1 cellular context compared by ENCODE assay signal in the genomic region with DNA sequence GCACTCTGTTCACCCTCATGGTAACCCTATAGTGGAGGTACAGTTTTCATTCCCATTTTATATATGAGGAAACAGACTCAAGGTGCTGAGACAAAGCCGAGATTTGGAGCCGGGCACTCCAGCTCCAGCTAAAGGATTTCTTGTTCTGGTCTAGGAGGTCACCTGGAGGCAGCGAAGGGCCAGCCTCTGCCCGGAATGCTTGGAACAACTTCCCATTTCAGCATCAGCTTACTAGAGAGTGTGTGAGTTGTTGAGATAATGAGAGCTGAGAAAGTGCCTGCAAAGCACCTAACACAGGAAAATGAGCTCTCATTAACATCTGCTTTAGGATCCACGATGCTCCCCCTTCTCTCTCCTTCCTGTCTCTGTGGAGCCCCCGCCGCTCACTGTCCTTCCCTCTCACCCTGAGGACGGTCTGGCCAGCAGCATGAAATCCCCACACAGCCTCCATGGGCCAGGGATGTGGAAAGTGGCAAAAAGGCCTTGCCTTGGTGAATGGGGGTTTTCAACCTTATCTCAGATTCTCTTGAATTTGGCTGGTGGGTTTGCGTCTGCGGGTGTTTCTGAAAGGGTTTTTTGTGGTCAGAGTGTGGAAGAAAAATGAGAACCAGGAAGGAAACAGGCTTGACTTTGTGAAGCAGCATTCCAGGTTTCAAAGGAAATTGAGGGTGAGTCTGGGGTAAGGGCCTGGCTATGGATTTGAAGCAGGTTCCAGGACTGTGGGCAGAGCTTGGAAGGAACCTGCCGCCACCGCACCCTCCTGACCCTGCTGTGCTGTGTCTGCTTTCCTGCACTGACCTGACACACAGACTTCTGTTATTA.
TF ChIP-seq lines count a peak whose summit lies in the region.

No MANE protein-coding gene starts in this region.

TF ChIP-seq in H1, 55 proteins besides CTCF, POLR2A, EP300 and RAD21 (continued from another document):
- TF ChIP-seq, protein P1, sequence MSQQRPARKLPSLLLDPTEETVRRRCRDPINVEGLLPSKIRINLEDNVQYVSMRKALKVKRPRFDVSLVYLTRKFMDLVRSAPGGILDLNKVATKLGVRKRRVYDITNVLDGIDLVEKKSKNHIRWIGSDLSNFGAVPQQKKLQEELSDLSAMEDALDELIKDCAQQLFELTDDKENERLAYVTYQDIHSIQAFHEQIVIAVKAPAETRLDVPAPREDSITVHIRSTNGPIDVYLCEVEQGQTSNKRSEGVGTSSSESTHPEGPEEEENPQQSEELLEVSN (IDR thresholded peaks at IDR 0.05) = no peak
- TF ChIP-seq CTBP2 (IDR thresholded peaks at IDR 0.05; ENCODE audit: borderline replicate concordance, insufficient read depth, insufficient read length, low read length) (no peak), TAF7 (optimal IDR thresholded peaks at IDR 0.05; ENCODE audit: borderline replicate concordance, low read depth, low read length) (no peak), ASH2L (IDR thresholded peaks at IDR 0.05; ENCODE audit: low read length) (no peak)
- TF ChIP-seq, protein P2, sequence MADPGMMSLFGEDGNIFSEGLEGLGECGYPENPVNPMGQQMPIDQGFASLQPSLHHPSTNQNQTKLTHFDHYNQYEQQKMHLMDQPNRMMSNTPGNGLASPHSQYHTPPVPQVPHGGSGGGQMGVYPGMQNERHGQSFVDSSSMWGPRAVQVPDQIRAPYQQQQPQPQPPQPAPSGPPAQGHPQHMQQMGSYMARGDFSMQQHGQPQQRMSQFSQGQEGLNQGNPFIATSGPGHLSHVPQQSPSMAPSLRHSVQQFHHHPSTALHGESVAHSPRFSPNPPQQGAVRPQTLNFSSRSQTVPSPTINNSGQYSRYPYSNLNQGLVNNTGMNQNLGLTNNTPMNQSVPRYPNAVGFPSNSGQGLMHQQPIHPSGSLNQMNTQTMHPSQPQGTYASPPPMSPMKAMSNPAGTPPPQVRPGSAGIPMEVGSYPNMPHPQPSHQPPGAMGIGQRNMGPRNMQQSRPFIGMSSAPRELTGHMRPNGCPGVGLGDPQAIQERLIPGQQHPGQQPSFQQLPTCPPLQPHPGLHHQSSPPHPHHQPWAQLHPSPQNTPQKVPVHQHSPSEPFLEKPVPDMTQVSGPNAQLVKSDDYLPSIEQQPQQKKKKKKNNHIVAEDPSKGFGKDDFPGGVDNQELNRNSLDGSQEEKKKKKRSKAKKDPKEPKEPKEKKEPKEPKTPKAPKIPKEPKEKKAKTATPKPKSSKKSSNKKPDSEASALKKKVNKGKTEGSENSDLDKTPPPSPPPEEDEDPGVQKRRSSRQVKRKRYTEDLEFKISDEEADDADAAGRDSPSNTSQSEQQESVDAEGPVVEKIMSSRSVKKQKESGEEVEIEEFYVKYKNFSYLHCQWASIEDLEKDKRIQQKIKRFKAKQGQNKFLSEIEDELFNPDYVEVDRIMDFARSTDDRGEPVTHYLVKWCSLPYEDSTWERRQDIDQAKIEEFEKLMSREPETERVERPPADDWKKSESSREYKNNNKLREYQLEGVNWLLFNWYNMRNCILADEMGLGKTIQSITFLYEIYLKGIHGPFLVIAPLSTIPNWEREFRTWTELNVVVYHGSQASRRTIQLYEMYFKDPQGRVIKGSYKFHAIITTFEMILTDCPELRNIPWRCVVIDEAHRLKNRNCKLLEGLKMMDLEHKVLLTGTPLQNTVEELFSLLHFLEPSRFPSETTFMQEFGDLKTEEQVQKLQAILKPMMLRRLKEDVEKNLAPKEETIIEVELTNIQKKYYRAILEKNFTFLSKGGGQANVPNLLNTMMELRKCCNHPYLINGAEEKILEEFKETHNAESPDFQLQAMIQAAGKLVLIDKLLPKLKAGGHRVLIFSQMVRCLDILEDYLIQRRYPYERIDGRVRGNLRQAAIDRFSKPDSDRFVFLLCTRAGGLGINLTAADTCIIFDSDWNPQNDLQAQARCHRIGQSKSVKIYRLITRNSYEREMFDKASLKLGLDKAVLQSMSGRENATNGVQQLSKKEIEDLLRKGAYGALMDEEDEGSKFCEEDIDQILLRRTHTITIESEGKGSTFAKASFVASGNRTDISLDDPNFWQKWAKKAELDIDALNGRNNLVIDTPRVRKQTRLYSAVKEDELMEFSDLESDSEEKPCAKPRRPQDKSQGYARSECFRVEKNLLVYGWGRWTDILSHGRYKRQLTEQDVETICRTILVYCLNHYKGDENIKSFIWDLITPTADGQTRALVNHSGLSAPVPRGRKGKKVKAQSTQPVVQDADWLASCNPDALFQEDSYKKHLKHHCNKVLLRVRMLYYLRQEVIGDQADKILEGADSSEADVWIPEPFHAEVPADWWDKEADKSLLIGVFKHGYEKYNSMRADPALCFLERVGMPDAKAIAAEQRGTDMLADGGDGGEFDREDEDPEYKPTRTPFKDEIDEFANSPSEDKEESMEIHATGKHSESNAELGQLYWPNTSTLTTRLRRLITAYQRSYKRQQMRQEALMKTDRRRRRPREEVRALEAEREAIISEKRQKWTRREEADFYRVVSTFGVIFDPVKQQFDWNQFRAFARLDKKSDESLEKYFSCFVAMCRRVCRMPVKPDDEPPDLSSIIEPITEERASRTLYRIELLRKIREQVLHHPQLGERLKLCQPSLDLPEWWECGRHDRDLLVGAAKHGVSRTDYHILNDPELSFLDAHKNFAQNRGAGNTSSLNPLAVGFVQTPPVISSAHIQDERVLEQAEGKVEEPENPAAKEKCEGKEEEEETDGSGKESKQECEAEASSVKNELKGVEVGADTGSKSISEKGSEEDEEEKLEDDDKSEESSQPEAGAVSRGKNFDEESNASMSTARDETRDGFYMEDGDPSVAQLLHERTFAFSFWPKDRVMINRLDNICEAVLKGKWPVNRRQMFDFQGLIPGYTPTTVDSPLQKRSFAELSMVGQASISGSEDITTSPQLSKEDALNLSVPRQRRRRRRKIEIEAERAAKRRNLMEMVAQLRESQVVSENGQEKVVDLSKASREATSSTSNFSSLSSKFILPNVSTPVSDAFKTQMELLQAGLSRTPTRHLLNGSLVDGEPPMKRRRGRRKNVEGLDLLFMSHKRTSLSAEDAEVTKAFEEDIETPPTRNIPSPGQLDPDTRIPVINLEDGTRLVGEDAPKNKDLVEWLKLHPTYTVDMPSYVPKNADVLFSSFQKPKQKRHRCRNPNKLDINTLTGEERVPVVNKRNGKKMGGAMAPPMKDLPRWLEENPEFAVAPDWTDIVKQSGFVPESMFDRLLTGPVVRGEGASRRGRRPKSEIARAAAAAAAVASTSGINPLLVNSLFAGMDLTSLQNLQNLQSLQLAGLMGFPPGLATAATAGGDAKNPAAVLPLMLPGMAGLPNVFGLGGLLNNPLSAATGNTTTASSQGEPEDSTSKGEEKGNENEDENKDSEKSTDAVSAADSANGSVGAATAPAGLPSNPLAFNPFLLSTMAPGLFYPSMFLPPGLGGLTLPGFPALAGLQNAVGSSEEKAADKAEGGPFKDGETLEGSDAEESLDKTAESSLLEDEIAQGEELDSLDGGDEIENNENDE (IDR thresholded peaks at IDR 0.05; ENCODE audit: insufficient replicate concordance, low read length) = no peak
